In the genomic region with DNA sequence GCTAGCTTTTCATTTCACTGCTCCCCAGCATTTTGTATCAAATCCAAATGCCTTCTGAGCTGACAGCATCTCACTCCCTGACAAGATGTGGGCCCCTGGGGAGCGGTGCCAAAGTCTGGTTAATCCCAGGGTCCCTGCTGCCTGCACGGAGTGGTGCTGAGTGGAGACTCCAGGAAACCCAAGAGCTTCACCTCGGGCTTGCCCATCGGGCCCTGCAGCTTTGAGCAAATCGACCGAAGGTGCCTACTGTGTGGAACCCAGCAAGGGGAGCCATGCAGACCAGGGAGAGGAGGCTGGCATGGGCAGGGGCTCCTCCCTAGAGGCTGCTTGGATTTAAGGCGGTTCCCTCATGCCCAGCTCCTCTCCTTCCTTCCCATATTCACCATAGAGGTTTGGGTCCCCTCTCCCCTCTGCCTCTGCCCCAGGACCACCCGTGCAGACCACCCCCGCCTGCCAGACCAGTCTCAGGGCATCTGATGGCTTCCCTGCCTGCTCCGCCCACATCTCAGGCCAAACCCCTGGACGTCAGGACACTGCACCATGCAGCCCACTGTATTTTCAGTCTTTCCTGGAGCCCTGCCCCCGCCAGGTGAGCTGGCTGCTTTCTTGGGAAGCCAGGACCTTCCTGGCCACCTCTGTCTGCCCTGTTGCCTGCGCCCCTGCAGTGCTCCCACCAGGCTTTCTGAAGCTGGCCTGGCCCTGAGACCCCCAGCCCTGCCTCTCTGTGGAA, we compare ENCODE assay signal across 16 cellular contexts.
"Had no signal": no experiment of that assay in that cellular context is flagged by ENCODE, and none has a peak within 500 bp of the region (broad histone marks: within the 10 kb centered on the region; RNA-seq: fewer than 3 reads in every experiment).

No MANE protein-coding gene starts in this region.

- H3K4me3 ChIP-seq: heart right ventricle, left ventricle myocardium inferior, prostate gland, right lobe of liver, SK-N-MC had no signal

- H3K4me1 ChIP-seq: prostate gland, right lobe of liver had no signal

- ATAC-seq: heart right ventricle; natural killer cell treated with Interleukin-12 subunit alpha and Interleukin-12 subunit beta and Interleukin-15 and Interleukin-18, amount 100 ng/mL, for 72 hours; right lobe of liver; stimulated activated naive B cell treated with anti-CD40 and anti-IgM and Interleukin-4, amounts not matched to agents 10 μg/mL and 1 μg/mL and 100 μg/mL, for 72 hours had no signal

- FAIRE-seq: bronchial epithelial cell, keratinocyte had no signal

- DNase-seq: activated CD4-positive, CD25-positive, alpha-beta regulatory T cell treated with anti-CD3 and anti-CD28 coated beads, Interleukin-2, amount 50 U/mL, for 72 hours; activated naive CD8-positive, alpha-beta T cell treated with anti-CD3 and anti-CD28 coated beads for 36 hours; activated T-cell treated with anti-CD3 and anti-CD28 coated beads for 4 hours; foreskin melanocyte; heart right ventricle; left ventricle myocardium inferior; stimulated activated CD4-positive, alpha-beta T cell treated with anti-CD3 and anti-CD28 coated beads, Interleukin-1b, Interleukin-23, amount 100 ng/mL, for 48 hours; stimulated activated naive B cell treated with anti-CD40 and anti-IgM and Interleukin-4, amounts not matched to agents 10 μg/mL and 1 μg/mL and 100 μg/mL, for 72 hours; T-helper 9 cell; trophoblast cell had no signal

- H3K27me3 ChIP-seq: heart right ventricle, right lobe of liver had no signal

- H3K27ac ChIP-seq: heart right ventricle, left ventricle myocardium inferior, prostate gland, right lobe of liver, SK-N-MC had no signal

- H3K36me3 ChIP-seq: left ventricle myocardium inferior, prostate gland, right lobe of liver had no signal

- H3K9me3 ChIP-seq: heart right ventricle, left ventricle myocardium inferior, prostate gland, right lobe of liver had no signal
